8 cellular contexts compared by ENCODE assay signal in the genomic region with DNA sequence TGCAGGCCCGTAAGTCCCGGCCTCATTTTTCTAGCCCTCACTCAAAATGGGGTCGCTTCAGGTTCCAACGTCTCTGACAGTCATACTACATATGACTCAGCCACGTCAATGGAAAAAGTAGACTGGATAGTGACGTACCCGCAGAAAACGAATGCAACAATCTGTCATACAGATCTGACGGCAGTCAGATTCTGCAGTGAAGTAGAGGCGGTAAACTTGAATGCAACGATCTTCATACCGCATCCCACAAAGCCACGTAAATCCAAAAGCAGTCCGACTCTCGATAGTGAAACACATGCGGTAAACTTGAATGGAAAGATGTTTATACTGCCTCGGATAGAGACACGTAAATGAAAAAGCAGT. TPM values are rescaled to one million over a fixed set of nuclear protein-coding genes. Genes with fewer than 3 reads are reported as not detected.
A peak's percentile ranks its signal among the peaks of the same experiment; 100 is the strongest.
DNase-seq lines count a peak whose midpoint lies in the region; ATAC-seq lines count a peak whose summit lies in the region.

No MANE protein-coding gene starts in this region.

- H3K27ac Mint-ChIP-seq in activated CD4-positive, alpha-beta T cell treated with anti-CD3 and anti-CD28 coated beads, Interleukin-2, amount 10 ng/mL, durations not matched to agents 24 days and 14 days = peak overlapping the region; percentile 100

- H3K4me3 Mint-ChIP-seq in activated CD4-positive, alpha-beta T cell treated with anti-CD3 and anti-CD28 coated beads, Interleukin-2, amount 10 ng/mL, durations not matched to agents 24 days and 14 days = peak overlapping the region; percentile 89

- DNase-seq in GDM1 (lab: John Stamatoyannopoulos, UW) = peak; percentile 54
- peak; percentile 64 for DNase-seq in NCI-H226
- peak; percentile 94 for DNase-seq in activated CD4-positive, alpha-beta T cell treated with anti-CD3 and anti-CD28 coated beads, Interleukin-2, amount 10 ng/mL, durations not matched to agents 24 days and 14 days
- DNase-seq in dermis microvascular lymphatic vessel endothelial cell (ENCODE audit: low read depth in 2 of 2) = peak; percentile 85 to 92
- DNase-seq in stimulated activated CD8-positive, alpha-beta memory T cell treated with anti-CD3 and anti-CD28 coated beads, Interleukin-7, amount 100 ng/mL, for 1 hour (ENCODE audit: low read depth in 2 of 2) = peak; percentile 40 to 50
- DNase-seq in NCI-H526 treated with DMSO at 0.1 percent for 48 hours (lab: John Stamatoyannopoulos, UW) = no peak

- peaks cover 5% of the 10 kb centered on the region for H3K36me3 Mint-ChIP-seq in activated CD4-positive, alpha-beta T cell treated with anti-CD3 and anti-CD28 coated beads, Interleukin-2, amount 10 ng/mL, durations not matched to agents 24 days and 14 days (ENCODE audit: low read depth)

- peaks cover 3% of the 10 kb centered on the region for H3K27me3 Mint-ChIP-seq in activated CD4-positive, alpha-beta T cell treated with anti-CD3 and anti-CD28 coated beads, Interleukin-2, amount 10 ng/mL, durations not matched to agents 24 days and 14 days

- no peaks in the 10 kb centered on the region for H3K9me3 Mint-ChIP-seq in activated CD4-positive, alpha-beta T cell treated with anti-CD3 and anti-CD28 coated beads, Interleukin-2, amount 10 ng/mL, durations not matched to agents 24 days and 14 days

- peak overlapping the region; percentile 100 for H3K27ac ChIP-seq in mesodermal cell (ENCODE audit: low read depth, low read length, severe bottlenecking)

- peaks cover 5% of the 10 kb centered on the region for H3K4me1 ChIP-seq in mesodermal cell (ENCODE audit: control insufficient read depth, insufficient read depth, low read length, poor library complexity, severe bottlenecking)

- H3K36me3 ChIP-seq in mesodermal cell (ENCODE audit: control insufficient read depth, insufficient read depth, low read length) = no peaks in the 10 kb centered on the region

- 30 to 54% methylated on average over 14 to 18 of the region's 18 CpGs for WGBS in mesodermal cell (ENCODE audit: insufficient coverage in 2 of 2), 2 experiments

- peak; percentile 15 for ATAC-seq in HG02642 (IDR thresholded peaks at IDR 0.05; ENCODE audit: poor library complexity, unreplicated experiment)

- H3K9me3 ChIP-seq in mesodermal cell (ENCODE audit: control insufficient read depth, low read length) = no peaks in the 10 kb centered on the region

- peaks cover 29% of the 10 kb centered on the region for H3K4me1 Mint-ChIP-seq in activated CD4-positive, alpha-beta T cell treated with anti-CD3 and anti-CD28 coated beads, Interleukin-2, amount 10 ng/mL, durations not matched to agents 24 days and 14 days

- intact Hi-C loops in activated CD4-positive, alpha-beta T cell treated with anti-CD3 and anti-CD28 coated beads, Interleukin-2, amount 10 ng/mL, durations not matched to agents 24 days and 14 days (cut with micrococcal nuclease) = loop anchor here (1.0 to 2.0 kb wide), 4 partner anchors 8 to 190 kb away; no protein-coding TSS in a partner anchor

- peak overlapping the region; percentile 40 for H3K4me3 ChIP-seq in mesodermal cell (ENCODE audit: extremely low read depth, insufficient read depth, low read length, poor library complexity, severe bottlenecking)

RNA-seq across cellular contexts. Expression of a gene that starts 38.4 kb away (rescaled TPM):
- total RNA-seq in activated CD4-positive, alpha-beta T cell treated with anti-CD3 and anti-CD28 coated beads, Interleukin-2, amount 10 ng/mL, durations not matched to agents 24 days and 14 days = 3.3 and 3.5 TPM in 2 replicates
- total RNA-seq in dermis microvascular lymphatic vessel endothelial cell = 0.77 and 1.5 TPM in 2 replicates
- 36.6 TPM for polyA plus RNA-seq in mesodermal cell (2013, experiment 1 of 2)
- polyA plus RNA-seq in mesodermal cell (2013, experiment 2 of 2) = 32.4 TPM
